ENCODE assay signal across 9 cellular contexts in genomic region chr11:76670475-76671235, GRCh38. TPM values are rescaled to one million over a fixed set of nuclear protein-coding genes. Genes with fewer than 3 reads are reported as not detected.
A peak's percentile ranks its signal among the peaks of the same experiment; 100 is the strongest.
DNase-seq lines count a peak whose midpoint lies in the region; ATAC-seq, FAIRE-seq and TF ChIP-seq lines count a peak whose summit lies in the region.
"Had no signal": no experiment of that assay in that cellular context is flagged by ENCODE, and none has a peak within 500 bp of the region (broad histone marks: within the 10 kb centered on the region; RNA-seq: fewer than 3 reads in every experiment).

Gene LRRC32 (minus strand): TSS chr11:76670747. CDS start chr11:76665954, 4,793 bp downstream.

- peak within 1 kb of the TSS; percentile 50 for H3K4me3 ChIP-seq in WERI-Rb-1 (ENCODE audit: low read depth, low read length)
- peak within 1 kb of the TSS; percentile 47 to 68 (median 53) for H3K4me3 ChIP-seq in H1 (ENCODE audit: extremely low read depth in 1 of 4, insufficient read depth in 2 of 4, low read depth in 3 of 4, low read length in 4 of 4)

- no peak within 1 kb of the TSS for H3K23ac ChIP-seq in H1 (ENCODE audit: insufficient read length)

- H4K8ac ChIP-seq in H1 (ENCODE audit: extremely low read depth, insufficient read depth, low read length) = no peak within 1 kb of the TSS; the same call in none of the 2 replicates

- H4K91ac ChIP-seq in H1 (replicated peaks; ENCODE audit: insufficient read length, low read length) = no peak within 1 kb of the TSS

- H3K9me3 ChIP-seq in WERI-Rb-1 (ENCODE audit: severe bottlenecking) = no peaks in the 10 kb centered on the region
- no peaks in the 10 kb centered on the region for H3K9me3 ChIP-seq in H1 (ENCODE audit: insufficient read depth in 2 of 2, low read depth in 1 of 2, low read length in 1 of 2)

- 0 out of 2 replicates have a peak, but pooled peaks have one; percentile 18 for TF ChIP-seq CTCF in WERI-Rb-1 (IDR thresholded peaks at IDR 0.05; ENCODE audit: low read depth, low read length)
- no peak for TF ChIP-seq CTCF in H1 (IDR thresholded peaks at IDR 0.05; ENCODE audit: control extremely low read depth in 1 of 3, insufficient read depth in 1 of 3, low read depth in 1 of 3, low read length in 3 of 3)
- TF ChIP-seq CTCF in type B pancreatic cell (conservative IDR thresholded peaks at IDR 0.05) = peak; percentile 54

- peak within 1 kb of the TSS; percentile 83 for H3K4me3 Mint-ChIP-seq in type B pancreatic cell

- peak within 1 kb of the TSS; percentile 13; the same call in 1 of the 2 replicates for H2BK20ac ChIP-seq in H1 (ENCODE audit: low read length)

- no peak within 1 kb of the TSS for H2AK5ac ChIP-seq in H1 (ENCODE audit: low read depth, low read length)

- H4K20me1 ChIP-seq in H1 (replicated peaks in 1 of 2; ENCODE audit: control insufficient read depth in 1 of 2, insufficient read depth in 2 of 2, low read length in 2 of 2) = peaks cover 0 to 2% of the 10 kb centered on the region in 2 experiments

- peaks cover 19% of the 10 kb centered on the region for H3K4me1 Mint-ChIP-seq in type B pancreatic cell (ENCODE audit: unreplicated experiment)

- peak within 1 kb of the TSS; percentile 67 for H2AFZ ChIP-seq in H1 (ENCODE audit: low read length)

- no peak within 1 kb of the TSS; the same call in 1 of the 2 replicates for H3K18ac ChIP-seq in H1 (ENCODE audit: extremely low read depth, low read length)

- TF ChIP-seq EP300 in H1 (IDR thresholded peaks at IDR 0.05; ENCODE audit: borderline replicate concordance in 1 of 2, low read depth in 2 of 2, low read length in 2 of 2) = no peak

- no peak within 1 kb of the TSS for H3K4ac ChIP-seq in H1 (replicated peaks; ENCODE audit: insufficient read length, low read depth, low read length)

- CTCF ChIA-PET in H1 (lab: Charles Lee; ENCODE audit: partially characterized antibody) = interaction anchor here (0.6 to 3.8 kb wide), 17 partner anchors 10 to 463 kb away, joined by 3 to 39 read pairs (median 3); no protein-coding TSS in a partner anchor

- H3K27me3 ChIP-seq in WERI-Rb-1 (ENCODE audit: insufficient read depth, low read depth, severe bottlenecking) = no peaks in the 10 kb centered on the region
- peaks cover 0 to 26% (median 17%) of the 10 kb centered on the region in 4 experiments; a peak in 5 of 7 replicates for H3K27me3 ChIP-seq in H1 (replicated peaks in 1 of 4; ENCODE audit: control insufficient read depth in 3 of 4, extremely low read depth in 1 of 4, insufficient read depth in 3 of 4, low read length in 3 of 4)

- no peak within 1 kb of the TSS for H3K27ac ChIP-seq in WERI-Rb-1
- H3K27ac ChIP-seq in H1 (ENCODE audit: low read depth, low read length) = no peak within 1 kb of the TSS

- no peak within 1 kb of the TSS for H2BK12ac ChIP-seq in H1 (ENCODE audit: low read depth, low read length)

- no peak for TF ChIP-seq RAD21 in H1 (IDR thresholded peaks at IDR 0.05 in 1 of 2, conservative IDR thresholded peaks at IDR 0.05 in 1 of 2; ENCODE audit: low read depth in 2 of 2, low read length in 2 of 2)

- DNase-seq in NCI-H748 (lab: John Stamatoyannopoulos, UW; ENCODE audit: unreplicated experiment) (peak; percentile 52), NCI-H748 treated with DMSO at 0.1 percent for 48 hours (lab: John Stamatoyannopoulos, UW) (no peak), WERI-Rb-1 (peak; percentile 48), H1 (ENCODE audit: low read depth in 1 of 2, low spot score in 2 of 2) (peak in 1 of 2 experiments; percentile 77), mucosa of gallbladder (ENCODE audit: low spot score) (peak; percentile 40), type B pancreatic cell (ENCODE audit: extremely low spot score, unreplicated experiment) (no peak), SIG-M5 treated with dmso at 0.1 percent for 504 hours (lab: John Stamatoyannopoulos, UW; ENCODE audit: unreplicated experiment) (no peak)

- H3K9me3 Mint-ChIP-seq in type B pancreatic cell = no peaks in the 10 kb centered on the region

- H2BK5ac ChIP-seq in H1 (ENCODE audit: low read depth, low read length) = no peak within 1 kb of the TSS

- H3K79me2 ChIP-seq in H1 (ENCODE audit: control insufficient read depth in 1 of 2, insufficient read depth in 2 of 2, low read length in 2 of 2) = no peaks in the 10 kb centered on the region

- H3K79me1 ChIP-seq in H1 (ENCODE audit: low read depth, low read length) = no peaks in the 10 kb centered on the region

- H3K4me1 ChIP-seq in H1 (replicated peaks in 1 of 4; ENCODE audit: control insufficient read depth in 3 of 4, insufficient read depth in 4 of 4, low read length in 3 of 4) = peaks cover 0 to 6% (median 1%) of the 10 kb centered on the region in 4 experiments; a peak in 5 of 7 replicates

- H2BK15ac ChIP-seq in H1 (ENCODE audit: low read length) = no peak within 1 kb of the TSS

- no peak within 1 kb of the TSS for H3K14ac ChIP-seq in H1 (ENCODE audit: insufficient read length)

- FAIRE-seq in H1 (lab: Jason Lieb, UNC) = no peak
- FAIRE-seq: G401.6 had no signal

- peaks cover 5% of the 10 kb centered on the region; the same call in 1 of the 2 replicates for H3K23me2 ChIP-seq in H1 (ENCODE audit: low read depth, low read length)

- peak within 1 kb of the TSS; percentile 55 to 75 for H3K4me2 ChIP-seq in H1 (ENCODE audit: insufficient read depth in 1 of 2, low read depth in 2 of 2, low read length in 2 of 2)

- no peak for TF ChIP-seq POLR2A in H1 (IDR thresholded peaks at IDR 0.05; ENCODE audit: control extremely low read depth in 1 of 2, low read depth in 2 of 2, low read length in 2 of 2)

- no peak for ATAC-seq in GM18909 (IDR thresholded peaks at IDR 0.05; ENCODE audit: poor library complexity, unreplicated experiment)

- no peak within 1 kb of the TSS for H2BK120ac ChIP-seq in H1 (replicated peaks; ENCODE audit: low read depth, low read length)

- H3K27me3 Mint-ChIP-seq in type B pancreatic cell = peaks cover 29% of the 10 kb centered on the region

- no peak within 1 kb of the TSS for H3K56ac ChIP-seq in H1 (replicated peaks; ENCODE audit: insufficient read length, low read depth, low read length)

- H3K27ac Mint-ChIP-seq in type B pancreatic cell = no peak within 1 kb of the TSS

- H4K5ac ChIP-seq in H1 (ENCODE audit: insufficient read length, low read depth, low read length) = no peak within 1 kb of the TSS

- H3K36me3 ChIP-seq in WERI-Rb-1 (no peaks in the 10 kb centered on the region), H1 (ENCODE audit: control insufficient read depth in 2 of 4, insufficient read depth in 4 of 4, low read length in 3 of 4) (no peaks in the 10 kb centered on the region)

- POLR2A ChIA-PET in H1 (lab: Charles Lee; ENCODE audit: partially characterized antibody) = no interaction called here

- 4% methylated on average over 35 of the region's 85 CpGs; no CpG with 5 or more reads in 1 of the 2 experiments for WGBS in H1 (ENCODE audit: extremely low coverage in 1 of 2, insufficient coverage in 1 of 2, insufficient read length in 1 of 2, insufficient replicate concordance in 2 of 2, low coverage in 1 of 2, low lambda C conversion rate in 2 of 2, missing lambda C conversion rate in 1 of 2), 2 experiments

- H3K36me3 Mint-ChIP-seq in type B pancreatic cell = no peaks in the 10 kb centered on the region

- H3K9ac ChIP-seq in H1 (replicated peaks in 1 of 4; ENCODE audit: extremely low read depth in 1 of 4, low read depth in 3 of 4, low read length in 3 of 4) = no peak within 1 kb of the TSS

TF ChIP-seq in H1, 55 proteins besides CTCF, POLR2A, EP300 and RAD21:
- TF ChIP-seq RBBP5 (IDR thresholded peaks at IDR 0.05; ENCODE audit: borderline replicate concordance, low read depth, low read length) (0 out of 2 replicates have a peak, but pooled peaks have one; percentile 10), MAX (IDR thresholded peaks at IDR 0.05) (peak; percentile 30; the same call in 1 of the 2 replicates), RNF2 (IDR thresholded peaks at IDR 0.05; ENCODE audit: borderline replicate concordance, low read depth, low read length, missing control alignments, poor library complexity, severe bottlenecking) (no peak), SAP30 (IDR thresholded peaks at IDR 0.05; ENCODE audit: insufficient read depth, insufficient replicate concordance, low read length) (no peak), CREB1 (IDR thresholded peaks at IDR 0.05) (peak; percentile 29; the same call in 1 of the 2 replicates), TCF12 (IDR thresholded peaks at IDR 0.05; ENCODE audit: low read depth, low read length) (no peak), FOSL1 (IDR thresholded peaks at IDR 0.05; ENCODE audit: insufficient read depth, low read depth, low read length) (peak; percentile 94), E2F6 (IDR thresholded peaks at IDR 0.05) (peak; percentile 48), KDM1A (IDR thresholded peaks at IDR 0.05; ENCODE audit: borderline replicate concordance, low read length) (0 out of 2 replicates have a peak, but pooled peaks have one; percentile 21), EGR1 (IDR thresholded peaks at IDR 0.05; ENCODE audit: borderline replicate concordance, low read depth, low read length) (peak; percentile 69; the same call in 1 of the 2 replicates), KDM4A (IDR thresholded peaks at IDR 0.05; ENCODE audit: low read depth, low read length, severe bottlenecking) (peak; percentile 49), PHF8 (conservative IDR thresholded peaks at IDR 0.05; ENCODE audit: low read depth, low read length) (peak; percentile 44; the same call in 1 of the 2 replicates)

RNA-seq across cellular contexts. Expression of gene LRRC32, which starts in this region (rescaled TPM):
- 0.44 and 0.99 TPM in 2 replicates for total RNA-seq in H1 (2021; fragmentation: NEBNext Ultra II Directional; extraction: Animal tissue kit (Norgen Biotek cat#: 25700))
- 1.9 and 2.0 TPM in 2 replicates for polyA plus RNA-seq in H1 (2011; rRNA removed)
- polyA plus RNA-seq in H1 (2011; cell fraction: cytosol; rRNA removed) = 1.0 TPM
- 0.88 TPM for polyA plus RNA-seq in H1 (2011; cell fraction: nucleus; rRNA removed)
- polyA plus RNA-seq in H1 (2012, experiment 1 of 2) = 1.0 to 3.3 TPM (median 1.7 TPM) in 4 replicates
- polyA plus RNA-seq in H1 (2012, experiment 2 of 2) = 1.0 TPM
- 1.1 TPM for polyA plus RNA-seq in H1 (2013, experiment 1 of 2)
- polyA plus RNA-seq in H1 (2013, experiment 2 of 2) = 1.2 TPM
- polyA minus RNA-seq in H1 (2011; rRNA and poly(A)+ RNA removed) = 0.95 and 1.2 TPM in 2 replicates
- polyA minus RNA-seq in H1 (2011; cell fraction: cytosol; rRNA and poly(A)+ RNA removed) = 1.2 TPM
- polyA minus RNA-seq in H1 (2011; cell fraction: nucleus; rRNA and poly(A)+ RNA removed) = 0.50 TPM
- total RNA-seq in mucosa of gallbladder = 33.2 TPM
- 4.3 and 5.4 TPM in 2 replicates for total RNA-seq in type B pancreatic cell (ENCODE audit: low replicate concordance)

Comparison
In these comparisons a context has a peak if more than half of its experiments do, and no peak if none do; other contexts are left out.
1. DNase-seq: peak in NCI-H748 (single experiment), WERI-Rb-1 (single experiment) and mucosa of gallbladder (single experiment); none in NCI-H748 treated with DMSO at 0.1 percent for 48 hours (single experiment), type B pancreatic cell (single experiment) and SIG-M5 treated with dmso at 0.1 percent for 504 hours (single experiment).
2. CTCF ChIP-seq: peak in WERI-Rb-1 (single experiment) and type B pancreatic cell (single experiment); none in H1 (0 of 3).